In the genomic region with DNA sequence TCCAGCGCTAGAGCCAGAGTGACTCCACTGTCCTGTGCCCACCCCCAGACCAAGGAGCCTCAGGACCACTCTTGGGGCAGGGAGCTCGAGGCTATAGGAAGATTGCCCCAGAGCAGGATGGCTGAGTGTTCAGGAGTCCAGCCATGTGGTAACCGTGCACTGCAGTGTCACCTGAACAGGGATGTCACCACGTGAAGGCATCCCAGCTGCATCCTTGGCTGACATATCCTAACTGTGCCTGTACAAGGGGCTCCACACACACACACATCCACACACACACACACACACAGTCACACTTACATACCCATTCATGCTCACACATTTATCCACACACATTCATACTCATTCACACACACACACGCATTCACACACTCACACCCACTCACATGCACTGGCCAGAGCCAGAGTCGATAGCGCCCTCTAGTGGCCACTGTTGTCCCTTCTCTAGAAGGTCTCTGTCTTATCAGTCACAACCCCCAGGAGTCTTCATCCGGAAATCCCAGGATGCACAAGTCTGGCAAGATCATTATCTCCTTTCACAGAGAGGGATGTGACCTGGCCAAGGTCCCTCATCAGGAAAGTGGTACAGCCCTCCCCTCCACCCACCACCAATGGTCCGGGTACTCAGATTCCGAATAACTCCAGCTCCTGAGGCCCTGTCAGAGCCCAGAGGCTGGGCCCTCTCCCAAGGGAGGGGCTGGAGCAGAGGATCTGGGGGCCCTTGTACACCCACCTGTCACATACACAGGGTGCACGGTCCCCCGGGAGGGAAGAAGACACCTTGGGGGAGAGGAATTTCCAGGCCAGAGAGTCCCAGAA, we compare ENCODE assay signal across 8 cellular contexts.
DNase-seq lines count a peak whose midpoint lies in the region; ATAC-seq and TF ChIP-seq lines count a peak whose summit lies in the region.

No MANE protein-coding gene starts in this region.

- ATAC-seq in HG02610 (IDR thresholded peaks at IDR 0.05; ENCODE audit: unreplicated experiment) (no peak), HG03108 (IDR thresholded peaks at IDR 0.05; ENCODE audit: unreplicated experiment) (no peak)

- TF ChIP-seq POLR2A in NB4 (IDR thresholded peaks at IDR 0.05; ENCODE audit: extremely low read depth, insufficient read length): no peak

- TF ChIP-seq CTCF in GM12864 (IDR thresholded peaks at IDR 0.05; ENCODE audit: low read depth, low read length, missing control alignments) (peak; percentile 98), NB4 (IDR thresholded peaks at IDR 0.05; ENCODE audit: low read depth, low read length) (peak; percentile 78), brain microvascular endothelial cell (IDR thresholded peaks at IDR 0.05; ENCODE audit: low read depth, low read length, missing control alignments) (peak; percentile 86)

- in situ Hi-C loops in brain microvascular endothelial cell (cut with HindIII; ENCODE audit: low pct_ligation_motif_present, low sequenced_read_pairs): no loop called here

- DNase-seq in GM12864 (ENCODE audit: low read depth) (peak; percentile 82), NB4 (ENCODE audit: low read depth) (peak; percentile 82), UCSD-AML1 (lab: John Stamatoyannopoulos, UW; ENCODE audit: unreplicated experiment) (peak; percentile 69), brain microvascular endothelial cell (peak; percentile 59), kidney tubule cell (ENCODE audit: low spot score) (peak; percentile 59)
- peak; percentile 79 for DNase-seq in stimulated activated CD4-positive, alpha-beta T cell treated with anti-CD3 and anti-CD28 coated beads, Interleukin-4, amount 100 ng/mL, for 24 hours

- H3K4me3 ChIP-seq in GM12864 (ENCODE audit: low read depth, low read length): no peak overlapping the region
- H3K4me3 ChIP-seq in NB4 (ENCODE audit: low read depth, low read length): no peak overlapping the region
- no peak overlapping the region for H3K4me3 ChIP-seq in brain microvascular endothelial cell (ENCODE audit: low read depth, low read length)

- H3K36me3 ChIP-seq in brain microvascular endothelial cell (replicated peaks): no peaks in the 10 kb centered on the region

- peaks cover 40% of the 10 kb centered on the region for H3K27me3 ChIP-seq in brain microvascular endothelial cell (replicated peaks)

- H3K27ac ChIP-seq in brain microvascular endothelial cell: peak overlapping the region; percentile 13
